16 cellular contexts compared by ENCODE assay signal in genomic region chr19:52541608-52542007, GRCh38. TPM values are rescaled to one million over a fixed set of nuclear protein-coding genes. Genes with fewer than 3 reads are reported as not detected.
A peak's percentile ranks its signal among the peaks of the same experiment; 100 is the strongest.
DNase-seq lines count a peak whose midpoint lies in the region; ATAC-seq and TF ChIP-seq lines count a peak whose summit lies in the region.
"Had no signal": no experiment of that assay in that cellular context is flagged by ENCODE, and none has a peak within 500 bp of the region (broad histone marks: within the 10 kb centered on the region; RNA-seq: fewer than 3 reads in every experiment).

No MANE protein-coding gene starts in this region.

- H3K9ac ChIP-seq in H9 (ENCODE audit: extremely low read depth, insufficient read length, low read length): no peak overlapping the region

- no peak overlapping the region for H3K56ac ChIP-seq in H9 (ENCODE audit: insufficient read length, low read depth, low read length)

- no peaks in the 10 kb centered on the region; the same call in 1 of the 2 replicates for H3K4me1 ChIP-seq in H9 (ENCODE audit: insufficient read depth, low read length)
- H3K4me1 ChIP-seq: HAP-1 had no signal

- H3K27me3 Mint-ChIP-seq in H9 (ENCODE audit: low read depth): peaks cover 6% of the 10 kb centered on the region
- peaks cover 0 to 4% (median 1%) of the 10 kb centered on the region in 3 donors for H3K27me3 Mint-ChIP-seq in immature natural killer cell (ENCODE audit: low read depth in 3 of 3)
- H3K27me3 Mint-ChIP-seq in progenitor cell of endocrine pancreas: peaks cover 6% of the 10 kb centered on the region
- H3K27me3 Mint-ChIP-seq: CD4-positive, alpha-beta memory T cell had no signal

- H3K27ac Mint-ChIP-seq in H9 (no peak overlapping the region), immature natural killer cell (peak overlapping the region; percentile 59 to 88 (median 76)), progenitor cell of endocrine pancreas (peak overlapping the region; percentile 37)
- H3K27ac Mint-ChIP-seq: HFFc6 had no signal

- peaks cover 3% of the 10 kb centered on the region for H3K36me3 ChIP-seq in WERI-Rb-1

- TF ChIP-seq CTCF in H9 (conservative IDR thresholded peaks at IDR 0.05) (peak; percentile 34; the same call in 2 of the 3 replicates), WERI-Rb-1 (IDR thresholded peaks at IDR 0.05; ENCODE audit: low read depth, low read length) (peak; percentile 55), progenitor cell of endocrine pancreas (IDR thresholded peaks at IDR 0.05; ENCODE audit: unreplicated experiment) (no peak)

- no peaks in the 10 kb centered on the region for H4K20me1 ChIP-seq in H9 (ENCODE audit: control insufficient read depth, insufficient read depth, insufficient read length)

- WGBS in H9 (ENCODE audit: extremely low coverage, insufficient read length, low lambda C conversion rate): no CpG with 5 or more reads among the region's 5 CpGs

- H3K14ac ChIP-seq in H9 (ENCODE audit: insufficient read depth, low read length): no peak overlapping the region

- no peak overlapping the region for H3K23ac ChIP-seq in H9 (ENCODE audit: insufficient read length, low read depth, low read length)

- peaks cover 1% of the 10 kb centered on the region for H3K23me2 ChIP-seq in H9 (ENCODE audit: insufficient read length, low read depth, low read length, poor library complexity, severe bottlenecking)

- H3K4me3 Mint-ChIP-seq in H9: no peak overlapping the region
- peak overlapping the region in 3 of 5 donors; percentile 9 to 85 (median 27) for H3K4me3 Mint-ChIP-seq in immature natural killer cell
- H3K4me3 Mint-ChIP-seq in progenitor cell of endocrine pancreas (ENCODE audit: low read depth): no peak overlapping the region
- H3K4me3 Mint-ChIP-seq: HFFc6 had no signal

- H4K5ac ChIP-seq in H9 (ENCODE audit: insufficient read length, low read depth, low read length): no peak overlapping the region

- H3T11ph ChIP-seq in H9 (ENCODE audit: low read length): no peak overlapping the region

- no peak overlapping the region for H3K4ac ChIP-seq in H9 (ENCODE audit: low read depth, low read length)

- H4K91ac ChIP-seq in H9 (ENCODE audit: insufficient read length, low read depth, low read length): no peak overlapping the region

- H2BK12ac ChIP-seq in H9 (ENCODE audit: insufficient read length, low read depth, low read length): no peak overlapping the region

- H3K4me3 ChIP-seq in WERI-Rb-1 (ENCODE audit: low read depth, low read length): no peak overlapping the region
- H3K4me3 ChIP-seq: HAP-1 had no signal

- H3K9me3 Mint-ChIP-seq in H9 (no peaks in the 10 kb centered on the region), immature natural killer cell (peaks cover 2 to 15% (median 9%) of the 10 kb centered on the region in 6 donors), progenitor cell of endocrine pancreas (ENCODE audit: low read depth) (no peaks in the 10 kb centered on the region)

- H2BK5ac ChIP-seq in H9 (ENCODE audit: insufficient read length, low read length): no peak overlapping the region

- H3K79me2 ChIP-seq in H9 (ENCODE audit: insufficient read depth, low read length): no peaks in the 10 kb centered on the region

- H3K9me3 ChIP-seq in H9 (ENCODE audit: control insufficient read depth, low read depth, low read length) (no peaks in the 10 kb centered on the region), WERI-Rb-1 (ENCODE audit: severe bottlenecking) (no peaks in the 10 kb centered on the region)
- H3K9me3 ChIP-seq: HAP-1 had no signal

- H2BK15ac ChIP-seq in H9 (ENCODE audit: low read depth, low read length): no peak overlapping the region

- no peaks in the 10 kb centered on the region for H3K79me1 ChIP-seq in H9 (ENCODE audit: insufficient read depth, low read depth, low read length, poor library complexity, severe bottlenecking)

- no peak overlapping the region for H2AK5ac ChIP-seq in H9 (ENCODE audit: insufficient read length, low read length)

- H3K36me3 Mint-ChIP-seq in H9 (ENCODE audit: insufficient read depth in 1 of 3, low read depth in 3 of 3) (peaks cover 8 to 40% (median 20%) of the 10 kb centered on the region in 3 experiments), immature natural killer cell (peaks cover 31 to 52% (median 48%) of the 10 kb centered on the region in 3 donors), progenitor cell of endocrine pancreas (ENCODE audit: insufficient read depth) (peaks cover 17% of the 10 kb centered on the region)

- H3K18ac ChIP-seq in H9 (ENCODE audit: insufficient read length, low read depth, low read length): no peak overlapping the region

- H2BK120ac ChIP-seq in H9 (ENCODE audit: low read depth, low read length, poor library complexity, severe bottlenecking): no peak overlapping the region

- ATAC-seq in HG03442 (IDR thresholded peaks at IDR 0.05; ENCODE audit: unreplicated experiment): no peak

- H3K27me3 ChIP-seq in H9 (ENCODE audit: insufficient read depth, low read length) (no peaks in the 10 kb centered on the region), WERI-Rb-1 (ENCODE audit: insufficient read depth, low read depth, severe bottlenecking) (no peaks in the 10 kb centered on the region)

- H3K4me1 Mint-ChIP-seq in H9 (peaks cover 6% of the 10 kb centered on the region in 2 experiments), immature natural killer cell (peaks cover 66 to 79% of the 10 kb centered on the region in 2 donors), progenitor cell of endocrine pancreas (ENCODE audit: low read depth) (peaks cover under 1% of the 10 kb centered on the region)

- no peak overlapping the region for H3K4me2 ChIP-seq in H9 (ENCODE audit: insufficient read depth, insufficient read length, low read length)

- no peak overlapping the region for H4K8ac ChIP-seq in H9 (replicated peaks; ENCODE audit: insufficient read length, low read depth, low read length)

- no peak overlapping the region for H2AFZ ChIP-seq in H9 (ENCODE audit: low read length)

- H3K27ac ChIP-seq in H9 (ENCODE audit: insufficient read length, low read depth, low read length) (no peak overlapping the region), WERI-Rb-1 (no peak overlapping the region)

- DNase-seq in H9 (no peak), WERI-Rb-1 (peak; percentile 62), immature natural killer cell (no peak), progenitor cell of endocrine pancreas (ENCODE audit: low spot score, unreplicated experiment) (no peak), SW480 (ENCODE audit: low spot score) (no peak), hypothalamus (lab: John Stamatoyannopoulos, UW) (no peak)
- DNase-seq: C1 segment of cervical spinal cord; Calu3; CD4-positive, alpha-beta memory T cell; COR-L47; DMS53; DMS79 treated with DMSO at 0.1 percent for 48 hours; GF-D8; HFFc6 had no signal

- no peak overlapping the region for H2BK20ac ChIP-seq in H9 (ENCODE audit: low read depth, low read length, poor library complexity, severe bottlenecking)

RNA-seq across cellular contexts. Expression of gene ZNF808, which starts 14.1 kb away (rescaled TPM):
- total RNA-seq in H9 (2021): 33.7 and 35.7 TPM in 2 replicates
- polyA plus RNA-seq in immature natural killer cell: 10 to 100 TPM in 2 of 3 donors, not detected in 1; 12.4 to 16.6 TPM
- 38.6 and 41.6 TPM in 2 replicates for total RNA-seq in progenitor cell of endocrine pancreas
- total RNA-seq: Calu3 had no signal

RNA-seq across cellular contexts. Expression of gene ZNF701, which starts 28.5 kb away (rescaled TPM):
- total RNA-seq in H9 (2021) (23.7 and 24.4 TPM in 2 replicates), progenitor cell of endocrine pancreas (29.7 and 34.7 TPM in 2 replicates)
- 10 to 100 TPM in 2 of 3 donors, 1 to 10 TPM in 1; 2.7 to 25.1 (median 13.3) TPM for polyA plus RNA-seq in immature natural killer cell
- total RNA-seq: Calu3 had no signal

Comparison
In these comparisons a context has a peak if more than half of its experiments do, and no peak if none do; other contexts are left out.
1. H3K27ac Mint-ChIP-seq: peak in immature natural killer cell (6 of 6) and progenitor cell of endocrine pancreas (single experiment); none in H9 (0 of 3).
2. H3K4me3 Mint-ChIP-seq: peak in immature natural killer cell (3 of 5); none in H9 (0 of 2) and progenitor cell of endocrine pancreas (single experiment).